Comparison of ENCODE assay signal across 15 cellular contexts in the genomic region with DNA sequence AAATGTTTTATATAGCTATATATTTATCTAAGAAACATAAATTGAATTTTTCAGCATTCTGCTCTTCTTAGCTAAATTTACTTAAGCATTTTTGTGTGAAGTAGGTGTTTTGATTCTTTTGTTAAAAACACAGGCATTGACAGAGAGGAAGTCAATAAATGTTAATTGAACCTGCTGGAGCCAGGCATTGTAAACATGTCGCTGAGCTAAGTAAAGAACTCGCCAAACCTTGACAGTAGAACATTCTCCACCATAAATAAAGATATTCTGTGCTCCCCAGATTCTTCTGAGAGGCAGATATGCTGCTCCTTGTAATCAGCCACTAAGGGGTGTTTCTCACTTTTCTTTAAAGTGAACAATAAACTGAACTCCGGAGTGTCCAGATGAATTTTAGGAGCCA. TPM values are rescaled to one million over a fixed set of nuclear protein-coding genes. Genes with fewer than 3 reads are reported as not detected.
DNase-seq lines count a peak whose midpoint lies in the region; ATAC-seq and TF ChIP-seq lines count a peak whose summit lies in the region.
"Had no signal": no experiment of that assay in that cellular context is flagged by ENCODE, and none has a peak within 500 bp of the region (broad histone marks: within the 10 kb centered on the region; RNA-seq: fewer than 3 reads in every experiment).

No MANE protein-coding gene starts in this region.

- no peak overlapping the region for H2BK120ac ChIP-seq in IMR-90 (ENCODE audit: low read depth, low read length)

- H4K8ac ChIP-seq in IMR-90 (ENCODE audit: low read depth in 2 of 2, low read length in 2 of 2), result no peak overlapping the region

- ATAC-seq in IMR-90 (ENCODE audit: low read depth) (peak; percentile 14; the same call in 1 of the 2 replicates), left lobe of liver (peak; percentile 55), gastrocnemius medialis (no peak)
- ATAC-seq: activated CD8-positive, alpha-beta T cell treated with anti-CD3 and anti-CD28 coated beads for 36 hours; stimulated activated naive CD8-positive, alpha-beta T cell treated with anti-CD3 and anti-CD28 coated beads, Interleukin-15, amount 100 ng/mL, for 72 hours had no signal

- H3K27ac ChIP-seq in IMR-90 (ENCODE audit: insufficient read depth, low read length) (no peak overlapping the region), gastrocnemius medialis (peak overlapping the region; percentile 85 to 97 (median 90)), RWPE1 (no peak overlapping the region)
- H3K27ac ChIP-seq: KMS-11 had no signal

- H2AK9ac ChIP-seq in IMR-90 (replicated peaks; ENCODE audit: low read depth, low read length, poor library complexity), result no peak overlapping the region

- H3K36me3 ChIP-seq in IMR-90 (ENCODE audit: control insufficient read depth, insufficient read depth, low read length) (no peaks in the 10 kb centered on the region), gastrocnemius medialis (no peaks in the 10 kb centered on the region)

- H3K18ac ChIP-seq in IMR-90 (ENCODE audit: low read depth, low read length), result no peak overlapping the region

- intact Hi-C loops in IMR-90 (cut with micrococcal nuclease) (no loop called here), gastrocnemius medialis (cut with DNase I; ENCODE audit: low total_unique reads) (loop anchor here (2.0 kb wide), 1 partner anchor 36 kb away; no protein-coding TSS in a partner anchor)

- H2BK5ac ChIP-seq in IMR-90 (ENCODE audit: low read depth, low read length, poor library complexity, severe bottlenecking), result no peak overlapping the region

- peaks cover 15% of the 10 kb centered on the region; the same call in 1 of the 2 replicates for H3K9me1 ChIP-seq in IMR-90 (ENCODE audit: insufficient read depth, low read length)

- no TSS peak for BruUV-seq in IMR-90 (replicated peaks; lab: Mats Ljungman, UMichigan)

- no peak overlapping the region for H3K9ac ChIP-seq in IMR-90 (ENCODE audit: low read depth, low read length)
- H3K9ac ChIP-seq: KMS-11 had no signal

- no peaks in the 10 kb centered on the region for H4K20me1 ChIP-seq in IMR-90 (ENCODE audit: insufficient read depth, low read length)

- peaks cover 9% of the 10 kb centered on the region for H3K4me1 ChIP-seq in IMR-90 (ENCODE audit: control insufficient read depth, insufficient read depth, low read length)
- H3K4me1 ChIP-seq in gastrocnemius medialis, result peaks cover 38 to 47% of the 10 kb centered on the region in 2 donors

- DNase-seq in IMR-90, result no peak
- peak; percentile 59 for DNase-seq in NCI-H748 treated with DMSO at 0.1 percent for 48 hours (lab: John Stamatoyannopoulos, UW)
- no peak for DNase-seq in left lobe of liver (ENCODE audit: low spot score)
- no peak for DNase-seq in gastrocnemius medialis
- DNase-seq in dedifferentiated amniotic fluid mesenchymal stem cell (ENCODE audit: extremely low spot score), result no peak
- no peak for DNase-seq in RWPE1 (ENCODE audit: low spot score)
- no peak for DNase-seq in activated T-cell treated with anti-CD3 and anti-CD28 coated beads, Interleukin-2, amount 50 U/mL, for 48 hours
- DNase-seq: activated CD8-positive, alpha-beta T cell treated with anti-CD3 and anti-CD28 coated beads for 36 hours; AML-193; foreskin melanocyte; NCI-H1436; NCI-H510A treated with DMSO at 0.1 percent for 48 hours; stimulated activated naive CD8-positive, alpha-beta T cell treated with anti-CD3 and anti-CD28 coated beads, Interleukin-15, amount 100 ng/mL, for 72 hours had no signal

- no peak overlapping the region for H3K4me2 ChIP-seq in IMR-90 (ENCODE audit: low read depth, low read length)
- H3K4me2 ChIP-seq: KMS-11 had no signal

- in situ Hi-C loops in IMR-90 (cut with MboI; ENCODE audit: low sequenced_read_pairs) (no loop called here), gastrocnemius medialis (cut with MboI; ENCODE audit: low sequenced_read_pairs in 4 of 4) (no loop called here)

- dilution Hi-C loops in IMR-90 (cut with HindIII; ENCODE audit: low sequenced_read_pairs, unreplicated experiment), result no loop called here

- H3K56ac ChIP-seq in IMR-90 (ENCODE audit: extremely low read depth, insufficient read depth, low read length), result no peak overlapping the region

- no peak for TF ChIP-seq POLR2A in IMR-90 (IDR thresholded peaks at IDR 0.05; ENCODE audit: low read depth, low read length)
- no peak for TF ChIP-seq POLR2A in gastrocnemius medialis (IDR thresholded peaks at IDR 0.05)

- H3K14ac ChIP-seq in IMR-90 (replicated peaks; ENCODE audit: low read depth, low read length), result no peak overlapping the region

- no peak overlapping the region for H4K5ac ChIP-seq in IMR-90 (ENCODE audit: low read depth, low read length)

- H4K91ac ChIP-seq in IMR-90 (ENCODE audit: insufficient read depth, low read depth, low read length), result no peak overlapping the region

- H2AFZ ChIP-seq in IMR-90 (replicated peaks; ENCODE audit: low read length, poor library complexity), result no peak overlapping the region

- POLR2A ChIA-PET in IMR-90 (lab: Charles Lee; ENCODE audit: unreplicated experiment), result no interaction called here
- POLR2A ChIA-PET in RWPE1 (lab: Yijun Ruan, JAX; ENCODE audit: low non-redundant PET), result no interaction called here

- no peak overlapping the region for H2AK5ac ChIP-seq in IMR-90 (ENCODE audit: low read depth, low read length)

- H2BK15ac ChIP-seq in IMR-90 (ENCODE audit: low read depth, low read length), result no peak overlapping the region

- TF ChIP-seq RAD21 in IMR-90 (IDR thresholded peaks at IDR 0.05; ENCODE audit: low read length), result no peak

- no peak overlapping the region for H3K23ac ChIP-seq in IMR-90 (ENCODE audit: low read depth, low read length)

- CTCF ChIA-PET in IMR-90 (lab: Yijun Ruan, JAX), result interaction anchor here (0.8 to 1.4 kb wide), 2 partner anchors 38 to 43 kb away, joined by 3 to 4 read pairs; partner anchors contain the start of gene SYNM
- CTCF ChIA-PET in RWPE1 (lab: Yijun Ruan, JAX), result no interaction called here

- no peak overlapping the region for H3K4me3 ChIP-seq in IMR-90 (ENCODE audit: insufficient read depth, low read depth, low read length)
- H3K4me3 ChIP-seq in gastrocnemius medialis, result no peak overlapping the region
- H3K4me3 ChIP-seq: adrenal gland had no signal

- H3K27me3 ChIP-seq in IMR-90 (ENCODE audit: control insufficient read depth, insufficient read depth, low read length), result no peaks in the 10 kb centered on the region
- H3K27me3 ChIP-seq in gastrocnemius medialis, result no peaks in the 10 kb centered on the region
- H3K27me3 ChIP-seq: adrenal gland had no signal

- TF ChIP-seq CTCF in IMR-90 (conservative IDR thresholded peaks at IDR 0.05; ENCODE audit: low read depth, low read length), result no peak
- no peak for TF ChIP-seq CTCF in gastrocnemius medialis (IDR thresholded peaks at IDR 0.05 in 4 of 5, conservative IDR thresholded peaks at IDR 0.05 in 1 of 5)
- TF ChIP-seq CTCF in RWPE1 (conservative IDR thresholded peaks at IDR 0.05; ENCODE audit: low read depth), result no peak

- H2BK20ac ChIP-seq in IMR-90 (ENCODE audit: low read depth, low read length), result no peak overlapping the region

- H3K9me3 ChIP-seq in IMR-90 (ENCODE audit: control insufficient read depth, insufficient read depth, low read length), result no peaks in the 10 kb centered on the region
- H3K9me3 ChIP-seq in gastrocnemius medialis, result no peaks in the 10 kb centered on the region
- H3K9me3 ChIP-seq: adrenal gland had no signal

- no peaks in the 10 kb centered on the region; a peak in 1 of 4 replicates for H3K79me1 ChIP-seq in IMR-90 (ENCODE audit: low read depth in 1 of 2, low read length in 2 of 2)

- H3K4ac ChIP-seq in IMR-90 (ENCODE audit: low read depth, low read length), result no peak overlapping the region

- WGBS in IMR-90 (ENCODE audit: extremely low coverage in 2 of 2, insufficient read length in 1 of 2), 2 experiments, result no CpG with 5 or more reads among the region's 3 CpGs

TF ChIP-seq in IMR-90, 13 proteins besides CTCF, POLR2A, EP300 and RAD21:
- TF ChIP-seq MAZ (IDR thresholded peaks at IDR 0.05; ENCODE audit: borderline replicate concordance, low read depth, low read length) (no peak), MAFK (IDR thresholded peaks at IDR 0.05; ENCODE audit: low read depth, low read length) (no peak), BHLHE40 (IDR thresholded peaks at IDR 0.05; ENCODE audit: low read depth, low read length) (no peak), FOS (IDR thresholded peaks at IDR 0.05; ENCODE audit: low read depth, low read length) (no peak), SMC3 (IDR thresholded peaks at IDR 0.05; ENCODE audit: low read depth, low read length) (no peak), MXI1 (IDR thresholded peaks at IDR 0.05; ENCODE audit: borderline replicate concordance, low read depth, low read length) (no peak), RCOR1 (IDR thresholded peaks at IDR 0.05; ENCODE audit: insufficient replicate concordance, low read length) (no peak), CEBPB (IDR thresholded peaks at IDR 0.05; ENCODE audit: low read depth, low read length) (no peak), CHD1 (IDR thresholded peaks at IDR 0.05; ENCODE audit: low read depth, low read length) (no peak), RFX5 (IDR thresholded peaks at IDR 0.05; ENCODE audit: low read depth, low read length) (no peak)
- TF ChIP-seq, protein P1, sequence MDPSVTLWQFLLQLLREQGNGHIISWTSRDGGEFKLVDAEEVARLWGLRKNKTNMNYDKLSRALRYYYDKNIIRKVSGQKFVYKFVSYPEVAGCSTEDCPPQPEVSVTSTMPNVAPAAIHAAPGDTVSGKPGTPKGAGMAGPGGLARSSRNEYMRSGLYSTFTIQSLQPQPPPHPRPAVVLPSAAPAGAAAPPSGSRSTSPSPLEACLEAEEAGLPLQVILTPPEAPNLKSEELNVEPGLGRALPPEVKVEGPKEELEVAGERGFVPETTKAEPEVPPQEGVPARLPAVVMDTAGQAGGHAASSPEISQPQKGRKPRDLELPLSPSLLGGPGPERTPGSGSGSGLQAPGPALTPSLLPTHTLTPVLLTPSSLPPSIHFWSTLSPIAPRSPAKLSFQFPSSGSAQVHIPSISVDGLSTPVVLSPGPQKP (IDR thresholded peaks at IDR 0.05; ENCODE audit: borderline replicate concordance, low read depth, low read length), result no peak
TF ChIP-seq in IMR-90: peak in this region for 0.

RNA-seq across cellular contexts. Expression of gene SYNM, which starts 38.4 kb away (rescaled TPM):
- total RNA-seq in IMR-90 (2012; rRNA removed) (3.4 and 5.0 TPM in 2 replicates), left lobe of liver (3.8 TPM), gastrocnemius medialis (100 to 1,000 TPM; 200 to 308 (median 266) TPM)
- 1.9 and 2.1 TPM in 2 replicates for polyA plus RNA-seq in IMR-90 (2012; rRNA removed)
- polyA plus RNA-seq in IMR-90 (2012; cell fraction: cytosol; rRNA removed), result 0.81 and 0.86 TPM in 2 replicates
- 3.0 and 8.1 TPM in 2 replicates for polyA plus RNA-seq in IMR-90 (2012; cell fraction: nucleus; rRNA removed; ENCODE audit: low replicate concordance)

Comparison
In these comparisons a context has a peak if more than half of its experiments do, and no peak if none do; other contexts are left out.
1. ATAC-seq: peak in IMR-90 (single experiment) and left lobe of liver (single experiment); none in gastrocnemius medialis (0 of 2).
2. H3K27ac ChIP-seq: peak in gastrocnemius medialis (4 of 4); none in IMR-90 (single experiment) and RWPE1 (single experiment).
3. RNA of gene SYNM, which starts 38.4 kb away (total RNA-seq): 200 to 308 TPM in gastrocnemius medialis; 3.8 TPM in left lobe of liver (single experiment) and 3.4 to 5.0 TPM in IMR-90; every median in the first group is over 10 times any median in the second.